16 cellular contexts compared by ENCODE assay signal in genomic region chr10:112823604-112824003, GRCh38.
DNase-seq lines count a peak whose midpoint lies in the region; ATAC-seq, FAIRE-seq and TF ChIP-seq lines count a peak whose summit lies in the region.
"Had no signal": no experiment of that assay in that cellular context is flagged by ENCODE, and none has a peak within 500 bp of the region (broad histone marks: within the 10 kb centered on the region; RNA-seq: fewer than 3 reads in every experiment).

No MANE protein-coding gene starts in this region.

- no peak for TF ChIP-seq POLR2A in GM12878 (IDR thresholded peaks at IDR 0.05; ENCODE audit: low read depth, low read length)

- H3K27ac ChIP-seq in GM12878 (ENCODE audit: control insufficient read depth, insufficient read depth) = no peak overlapping the region
- H3K27ac ChIP-seq in mesendoderm (ENCODE audit: low read depth, low read length) = no peak overlapping the region
- H3K27ac ChIP-seq: C4-2B, KMS-11 had no signal

- POLR2A ChIA-PET in Caco-2 (lab: Charles Lee) (no interaction called here), GM12878 (lab: Charles Lee) (no interaction called here)

- no peak for TF ChIP-seq RAD21 in GM12878 (IDR thresholded peaks at IDR 0.05; ENCODE audit: insufficient read depth, low read depth, low read length)

- no peaks in the 10 kb centered on the region for H3K79me2 ChIP-seq in GM12878 (ENCODE audit: control insufficient read depth, insufficient read depth, low read length)
- H3K79me2 ChIP-seq in mesendoderm (ENCODE audit: control insufficient read depth, insufficient read depth, low read length) = no peaks in the 10 kb centered on the region

- no peaks in the 10 kb centered on the region for H3K9me3 Mint-ChIP-seq in Caco-2 (ENCODE audit: unreplicated experiment)
- H3K9me3 Mint-ChIP-seq: CD8-positive, alpha-beta memory T cell had no signal

- H3K4ac ChIP-seq in mesendoderm (ENCODE audit: low read depth, low read length) = no peak overlapping the region

- intact Hi-C loops in Caco-2 (cut with micrococcal nuclease; ENCODE audit: unreplicated experiment) (no loop called here), GM12878 (cut with micrococcal nuclease; ENCODE audit: unreplicated experiment) (no loop called here)

- TF ChIP-seq CTCF in Caco-2 (IDR thresholded peaks at IDR 0.05; ENCODE audit: insufficient read depth in 1 of 2, low read depth in 1 of 2, low read length in 1 of 2, severe bottlenecking in 1 of 2, unreplicated experiment in 1 of 2) (no peak), GM12878 (IDR thresholded peaks at IDR 0.05 in 2 of 3, conservative IDR thresholded peaks at IDR 0.05 in 1 of 3; ENCODE audit: control insufficient read depth in 2 of 3, extremely low read depth in 1 of 3, insufficient read depth in 1 of 3, low read depth in 3 of 3, low read length in 3 of 3) (no peak)

- no peak overlapping the region for H2BK5ac ChIP-seq in mesendoderm (ENCODE audit: low read length)

- no peak overlapping the region for H2AK5ac ChIP-seq in mesendoderm (ENCODE audit: low read length)

- no peak for FAIRE-seq in GM12878 (lab: Jason Lieb, UNC)
- FAIRE-seq: A204.1, D721Med, G401.6 had no signal

- H3K9me3 ChIP-seq in Caco-2 (no peaks in the 10 kb centered on the region), GM12878 (replicated peaks; ENCODE audit: control insufficient read depth, insufficient read depth, low read length) (no peaks in the 10 kb centered on the region)
- H3K9me3 ChIP-seq: HAP-1 had no signal

- CTCF ChIA-PET in Caco-2 (lab: Charles Lee) = no interaction called here
- CTCF ChIA-PET in GM12878 (lab: Yijun Ruan, JAX) = no interaction called here

- H3K4me3 Mint-ChIP-seq in Caco-2 (ENCODE audit: unreplicated experiment) = no peak overlapping the region
- H3K4me3 Mint-ChIP-seq: CD8-positive, alpha-beta memory T cell had no signal

- H3K4me2 ChIP-seq in GM12878 (ENCODE audit: control insufficient read depth, insufficient read depth) (no peak overlapping the region), mesendoderm (ENCODE audit: low read length) (no peak overlapping the region)
- H3K4me2 ChIP-seq: KMS-11 had no signal

- SMC1A ChIA-PET in GM12878 (lab: Charles Lee; ENCODE audit: uncharacterized antibody, unreplicated experiment) = no interaction called here

- no peaks in the 10 kb centered on the region for H4K20me1 ChIP-seq in GM12878 (ENCODE audit: control insufficient read depth, insufficient read depth)

- H3K27me3 ChIP-seq in Caco-2 (replicated peaks; ENCODE audit: control insufficient read depth, insufficient read depth, low read length) = no peaks in the 10 kb centered on the region
- no peaks in the 10 kb centered on the region for H3K27me3 ChIP-seq in GM12878 (replicated peaks in 1 of 2; ENCODE audit: control insufficient read depth in 2 of 2, insufficient read depth in 2 of 2, low read length in 1 of 2)
- no peaks in the 10 kb centered on the region for H3K27me3 ChIP-seq in mesendoderm (ENCODE audit: insufficient read depth, low read length, poor library complexity)

- WGBS in GM12878 (ENCODE audit: insufficient coverage, insufficient replicate concordance, low lambda C conversion rate, missing lambda C conversion rate) = 87% methylated on average over 7 of the region's 7 CpGs
- WGBS in mesendoderm (ENCODE audit: extremely low coverage, insufficient coverage, low lambda C conversion rate) = no CpG with 5 or more reads among the region's 7 CpGs

- H2AFZ ChIP-seq in GM12878 (ENCODE audit: control insufficient read depth, low read depth, low read length) = no peak overlapping the region

- H3K4me3 ChIP-seq in Caco-2 (ENCODE audit: low read depth, low read length) = no peak overlapping the region
- H3K4me3 ChIP-seq in GM12878 = no peak overlapping the region
- H3K4me3 ChIP-seq in mesendoderm (ENCODE audit: low read length) = no peak overlapping the region
- H3K4me3 ChIP-seq: HAP-1 had no signal

- no peak overlapping the region for H3K23ac ChIP-seq in mesendoderm (ENCODE audit: low read length)

- in situ Hi-C loops in GM12878 (cut with MboI) = no loop called here

- no peak for TF ChIP-seq EP300 in GM12878 (IDR thresholded peaks at IDR 0.05; ENCODE audit: borderline replicate concordance in 1 of 2, control insufficient read depth in 1 of 2, low read depth in 2 of 2, low read length in 2 of 2)

- H3K36me3 ChIP-seq in Caco-2 (ENCODE audit: control insufficient read depth, insufficient read depth, low read length) (no peaks in the 10 kb centered on the region), GM12878 (ENCODE audit: control insufficient read depth in 2 of 2, insufficient read depth in 2 of 2, low read length in 1 of 2) (no peaks in the 10 kb centered on the region), mesendoderm (ENCODE audit: control insufficient read depth, insufficient read depth, low read length) (no peaks in the 10 kb centered on the region)
- H3K36me3 ChIP-seq: HAP-1 had no signal

- no peaks in the 10 kb centered on the region for H3K79me1 ChIP-seq in mesendoderm (ENCODE audit: low read length)

- DNase-seq in Caco-2 = no peak
- DNase-seq in GM12878 (ENCODE audit: low read depth, low spot score) = no peak
- no peak for DNase-seq in mesendoderm
- DNase-seq in kidney glomerular epithelial cell (lab: John Stamatoyannopoulos, UW) = no peak
- DNase-seq in cortex of kidney (lab: John Stamatoyannopoulos, UW) = no peak
- DNase-seq in activated CD8-positive, alpha-beta memory T cell treated with anti-CD3 and anti-CD28 coated beads for 24 hours = no peak
- DNase-seq: ACHN; CD8-positive, alpha-beta memory T cell; COR-L47 had no signal

- peaks cover 11% of the 10 kb centered on the region for H3K36me3 Mint-ChIP-seq in Caco-2 (ENCODE audit: insufficient read depth, unreplicated experiment)

- no peaks in the 10 kb centered on the region for H3K4me1 Mint-ChIP-seq in Caco-2 (ENCODE audit: low read depth, unreplicated experiment)
- H3K4me1 Mint-ChIP-seq: CD8-positive, alpha-beta memory T cell had no signal

- H3K27ac Mint-ChIP-seq in Caco-2 (ENCODE audit: unreplicated experiment) = peak overlapping the region; percentile 61

- H2BK15ac ChIP-seq in mesendoderm (replicated peaks; ENCODE audit: low read depth) = no peak overlapping the region

- H3K4me1 ChIP-seq in Caco-2 = no peaks in the 10 kb centered on the region
- no peaks in the 10 kb centered on the region for H3K4me1 ChIP-seq in GM12878 (ENCODE audit: control insufficient read depth, insufficient read depth, low read length)
- H3K4me1 ChIP-seq in mesendoderm (ENCODE audit: control insufficient read depth, low read depth, low read length) = no peaks in the 10 kb centered on the region
- H3K4me1 ChIP-seq: HAP-1 had no signal

- no peak overlapping the region for H4K8ac ChIP-seq in mesendoderm (ENCODE audit: low read depth, low read length)

- no peak for ATAC-seq in GM12878
- no peak for ATAC-seq in HG03521 (IDR thresholded peaks at IDR 0.05; ENCODE audit: unreplicated experiment)

- peak overlapping the region; percentile 15 for H3K56ac ChIP-seq in mesendoderm (ENCODE audit: low read length)

- no peak overlapping the region for H4K5ac ChIP-seq in mesendoderm (ENCODE audit: low read length)

- no peak overlapping the region for H3K9ac ChIP-seq in GM12878 (ENCODE audit: control insufficient read depth, insufficient read depth, low read length)
- H3K9ac ChIP-seq in mesendoderm (ENCODE audit: low read length) = no peak overlapping the region
- H3K9ac ChIP-seq: KMS-11 had no signal

- no peak overlapping the region for H3K18ac ChIP-seq in mesendoderm (ENCODE audit: low read length)

- H3K27me3 Mint-ChIP-seq in Caco-2 (ENCODE audit: insufficient read depth, unreplicated experiment) = no peaks in the 10 kb centered on the region

- BruUV-seq in Caco-2 (replicated peaks; lab: Mats Ljungman, UMichigan) = no TSS peak
- BruUV-seq in GM12878 (replicated peaks; lab: Mats Ljungman, UMichigan) = no TSS peak

- RAD21 ChIA-PET in GM12878 (lab: Charles Lee; ENCODE audit: unreplicated experiment) = no interaction called here

- H2BK120ac ChIP-seq in mesendoderm (ENCODE audit: low read depth, low read length) = no peak overlapping the region

TF ChIP-seq in GM12878, 131 proteins besides CTCF, POLR2A, EP300 and RAD21:
- TF ChIP-seq ZZZ3 (IDR thresholded peaks at IDR 0.05; ENCODE audit: control insufficient read depth, insufficient read length, low read depth) (no peak), SPI1 (IDR thresholded peaks at IDR 0.05; ENCODE audit: borderline replicate concordance, insufficient read depth, low read depth, low read length) (0 out of 2 replicates have a peak, but pooled peaks have one; percentile 31)
